In genomic region chr5:132592521-132592920, GRCh38 we compare ENCODE assay signal across 1 cellular context.
TF ChIP-seq lines count a peak whose summit lies in the region.

No MANE protein-coding gene starts in this region.

TF ChIP-seq in IMR-90, 13 proteins besides CTCF, POLR2A, EP300 and RAD21 (continued from another document):
- TF ChIP-seq ELK1 (IDR thresholded peaks at IDR 0.05; ENCODE audit: borderline replicate concordance, low read depth, low read length) (no peak), MXI1 (IDR thresholded peaks at IDR 0.05; ENCODE audit: borderline replicate concordance, low read depth, low read length) (no peak), RFX5 (IDR thresholded peaks at IDR 0.05; ENCODE audit: low read depth, low read length) (no peak), BHLHE40 (IDR thresholded peaks at IDR 0.05; ENCODE audit: low read depth, low read length) (no peak), USF2 (IDR thresholded peaks at IDR 0.05; ENCODE audit: low read depth, low read length) (no peak)
